18 cellular contexts compared by ENCODE assay signal in genomic region chr12:79250186-79250585, GRCh38.
DNase-seq lines count a peak whose midpoint lies in the region; ATAC-seq, FAIRE-seq and TF ChIP-seq lines count a peak whose summit lies in the region.
"Had no signal": no experiment of that assay in that cellular context is flagged by ENCODE, and none has a peak within 500 bp of the region (broad histone marks: within the 10 kb centered on the region; RNA-seq: fewer than 3 reads in every experiment).

No MANE protein-coding gene starts in this region.

- BruUV-seq in PC-3 (replicated peaks; lab: Mats Ljungman, UMichigan), result no TSS peak

- FAIRE-seq in bronchial epithelial cell (lab: Jason Lieb, UNC), result no peak

- no peak overlapping the region for H3K9ac ChIP-seq in PC-3 (ENCODE audit: low read length)

- H3K4me1 ChIP-seq in PC-3 (ENCODE audit: insufficient read depth, low read length), result peaks cover 39% of the 10 kb centered on the region

- POLR2A ChIA-PET in PC-3 (lab: Charles Lee; ENCODE audit: unreplicated experiment), result no interaction called here

- no peaks in the 10 kb centered on the region for H3K9me3 Mint-ChIP-seq in HFFc6

- H3K27me3 ChIP-seq in PC-3 (ENCODE audit: low read length) (no peaks in the 10 kb centered on the region), bronchial epithelial cell (ENCODE audit: control insufficient read depth, insufficient read depth, low read length) (no peaks in the 10 kb centered on the region)

- no peaks in the 10 kb centered on the region; the same call in 1 of the 2 replicates for H3K36me3 Mint-ChIP-seq in HFFc6 (ENCODE audit: low read depth)
- H3K36me3 Mint-ChIP-seq: CD4-positive, CD25-positive, alpha-beta regulatory T cell had no signal

- intact Hi-C loops in PC-3 (cut with micrococcal nuclease), result loop anchor here (10.0 kb wide), 1 partner anchor 1495 kb away; no protein-coding TSS in a partner anchor
- intact Hi-C loops in sciatic nerve (cut with DNase I), result no loop called here

- CTCF ChIA-PET in PC-3 (lab: Charles Lee), result no interaction called here

- H3K27me3 Mint-ChIP-seq in HFFc6 (ENCODE audit: insufficient read depth), result no peaks in the 10 kb centered on the region
- H3K27me3 Mint-ChIP-seq: CD4-positive, CD25-positive, alpha-beta regulatory T cell had no signal

- no peaks in the 10 kb centered on the region for H4K20me1 ChIP-seq in PC-3 (ENCODE audit: low read length)

- no peaks in the 10 kb centered on the region for H3K79me2 ChIP-seq in PC-3 (ENCODE audit: low read length)

- H3K4me3 ChIP-seq in PC-3 (ENCODE audit: low read length) (no peak overlapping the region), bronchial epithelial cell (ENCODE audit: low read depth, low read length) (no peak overlapping the region), foreskin fibroblast (ENCODE audit: low read depth in 1 of 2, low read length in 2 of 2) (no peak overlapping the region)

- H3F3A ChIP-seq in PC-3 (ENCODE audit: low read length, unreplicated experiment), result no peaks in the 10 kb centered on the region

- no peak overlapping the region for H3K27ac Mint-ChIP-seq in HFFc6
- H3K27ac Mint-ChIP-seq: CD4-positive, CD25-positive, alpha-beta regulatory T cell had no signal

- peak overlapping the region; percentile 53 for H3K4me2 ChIP-seq in PC-3 (ENCODE audit: low read length)

- H3K9me2 ChIP-seq in PC-3 (replicated peaks; ENCODE audit: low read length), result no peaks in the 10 kb centered on the region

- no peak overlapping the region for H2AFZ ChIP-seq in PC-3 (ENCODE audit: low read length)

- no peaks in the 10 kb centered on the region for H3K36me3 ChIP-seq in PC-3 (ENCODE audit: low read depth, low read length)
- no peaks in the 10 kb centered on the region for H3K36me3 ChIP-seq in bronchial epithelial cell (ENCODE audit: control insufficient read depth, insufficient read depth, low read length)

- no peak overlapping the region for H3K4me3 Mint-ChIP-seq in HFFc6
- H3K4me3 Mint-ChIP-seq: CD4-positive, CD25-positive, alpha-beta regulatory T cell; H9 had no signal

- ATAC-seq in PC-3, result peak; percentile 79
- no peak for ATAC-seq in sciatic nerve
- no peak for ATAC-seq in HG03159 (IDR thresholded peaks at IDR 0.05; ENCODE audit: unreplicated experiment)
- ATAC-seq: SK-N-SH treated with all-trans-retinoic acid at 6 μM for 48 hours had no signal

- TF ChIP-seq CTCF in PC-3 (conservative IDR thresholded peaks at IDR 0.05; ENCODE audit: low read depth, low read length) (no peak), bronchial epithelial cell (IDR thresholded peaks at IDR 0.05; ENCODE audit: insufficient read depth, low read length, severe bottlenecking) (no peak), foreskin fibroblast (IDR thresholded peaks at IDR 0.05; ENCODE audit: low read depth, low read length) (no peak), HFFc6 (IDR thresholded peaks at IDR 0.05) (no peak)

- H3K27ac ChIP-seq in PC-3 (ENCODE audit: low read length), result no peak overlapping the region

- DNase-seq in ELR (ENCODE audit: low read depth) (peak; percentile 83), PC-3 (peak; percentile 88), bronchial epithelial cell (ENCODE audit: low read depth) (peak; percentile 86), foreskin fibroblast (peak; percentile 11 to 14), HFFc6 (no peak), sciatic nerve (ENCODE audit: low spot score) (no peak), COLO829 (ENCODE audit: low spot score) (no peak)
- DNase-seq: CD4-positive, CD25-positive, alpha-beta regulatory T cell; DMS53; H9; KBM-7; NCI-H1048; NCI-H1436 treated with DMSO at 0.1 percent for 48 hours; NCI-H2029 treated with DMSO at 0.1 percent for 48 hours; NCI-H2171 treated with DMSO at 0.1 percent for 48 hours; NCI-H446 treated with DMSO at 0.1 percent for 48 hours had no signal

- peaks cover 32% of the 10 kb centered on the region for H3K4me1 Mint-ChIP-seq in HFFc6 (ENCODE audit: low read depth)
- H3K4me1 Mint-ChIP-seq: CD4-positive, CD25-positive, alpha-beta regulatory T cell had no signal

- H3K9me3 ChIP-seq in PC-3 (ENCODE audit: low read length), result 0 out of 2 replicates have a peak, but pooled peaks cover 3% of the 10 kb centered on the region

Comparison
In these comparisons a context has a peak if more than half of its experiments do, and no peak if none do; other contexts are left out.
1. DNase-seq: peak in ELR (single experiment), PC-3 (single experiment), bronchial epithelial cell (single experiment) and foreskin fibroblast (2 of 2); none in HFFc6 (single experiment), sciatic nerve (single experiment) and COLO829 (single experiment).